Comparison of ENCODE assay signal across 27 cellular contexts in the genomic region with DNA sequence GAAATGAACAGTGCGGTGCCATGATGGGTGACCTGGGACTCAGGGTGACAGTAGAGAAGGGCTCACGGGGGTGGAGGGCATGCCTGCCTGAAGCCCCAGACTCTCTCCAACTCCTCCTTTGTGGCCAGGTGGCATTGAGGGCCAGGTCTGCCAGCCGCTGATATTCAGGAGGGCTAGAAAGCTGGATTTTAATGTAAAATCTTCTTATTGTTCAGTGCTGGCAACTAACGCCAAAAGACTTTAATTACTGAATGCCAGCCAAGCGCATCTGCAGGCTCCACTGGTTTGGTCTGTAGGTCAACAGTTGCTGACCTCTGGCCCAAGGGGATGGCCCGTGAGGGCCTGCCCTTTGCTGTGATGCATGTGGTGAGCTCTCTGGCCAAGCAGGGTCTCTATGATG. TPM values are rescaled to one million over a fixed set of nuclear protein-coding genes. Genes with fewer than 3 reads are reported as not detected.
"Had no signal": no experiment of that assay in that cellular context is flagged by ENCODE, and none has a peak within 500 bp of the region (broad histone marks: within the 10 kb centered on the region; RNA-seq: fewer than 3 reads in every experiment).

No MANE protein-coding gene starts in this region.

- H3K4me3 Mint-ChIP-seq: activated CD4-positive, alpha-beta memory T cell treated with anti-CD3 and anti-CD28 coated beads, Interleukin-2, amount 10 ng/mL, durations not matched to agents 7 days and 5 days; activated CD4-positive, alpha-beta T cell treated with anti-CD3 and anti-CD28 coated beads for 36 hours; activated naive CD4-positive, alpha-beta T cell treated with anti-CD3 and anti-CD28 coated beads, Interleukin-2, amount 10 ng/mL, durations not matched to agents 7 days and 5 days; activated naive CD8-positive, alpha-beta T cell treated with anti-CD3 and anti-CD28 coated beads for 36 hours; activated T-helper 17 cell treated with anti-CD3 and anti-CD28 coated beads, Interleukin-2, amount 50 U/mL, for 72 hours had no signal

- H3K4me1 Mint-ChIP-seq: activated CD4-positive, alpha-beta memory T cell treated with anti-CD3 and anti-CD28 coated beads, Interleukin-2, amount 10 ng/mL, durations not matched to agents 7 days and 5 days; activated CD4-positive, alpha-beta T cell treated with anti-CD3 and anti-CD28 coated beads for 36 hours; activated naive CD4-positive, alpha-beta T cell treated with anti-CD3 and anti-CD28 coated beads, Interleukin-2, amount 10 ng/mL, durations not matched to agents 7 days and 5 days; activated naive CD8-positive, alpha-beta T cell treated with anti-CD3 and anti-CD28 coated beads for 36 hours; activated T-helper 17 cell treated with anti-CD3 and anti-CD28 coated beads, Interleukin-2, amount 50 U/mL, for 72 hours had no signal

- H3K27ac Mint-ChIP-seq: activated CD4-positive, alpha-beta memory T cell treated with anti-CD3 and anti-CD28 coated beads, Interleukin-2, amount 10 ng/mL, durations not matched to agents 7 days and 5 days; activated CD4-positive, alpha-beta T cell treated with anti-CD3 and anti-CD28 coated beads for 36 hours; activated naive CD4-positive, alpha-beta T cell treated with anti-CD3 and anti-CD28 coated beads, Interleukin-2, amount 10 ng/mL, durations not matched to agents 7 days and 5 days; activated naive CD8-positive, alpha-beta T cell treated with anti-CD3 and anti-CD28 coated beads for 36 hours; activated T-helper 17 cell treated with anti-CD3 and anti-CD28 coated beads, Interleukin-2, amount 50 U/mL, for 72 hours had no signal

- H3K9me3 Mint-ChIP-seq: activated CD4-positive, alpha-beta memory T cell treated with anti-CD3 and anti-CD28 coated beads, Interleukin-2, amount 10 ng/mL, durations not matched to agents 7 days and 5 days; activated naive CD4-positive, alpha-beta T cell treated with anti-CD3 and anti-CD28 coated beads, Interleukin-2, amount 10 ng/mL, durations not matched to agents 7 days and 5 days had no signal

- DNase-seq: activated CD4-positive, alpha-beta memory T cell treated with anti-CD3 and anti-CD28 coated beads, Interleukin-2, amount 10 ng/mL, durations not matched to agents 7 days and 5 days; activated CD4-positive, alpha-beta T cell treated with anti-CD3 and anti-CD28 coated beads for 36 hours; activated CD4-positive, alpha-beta T cell treated with anti-CD3 and anti-CD28 coated beads, Interleukin-2, amount 50 U/mL, for 1 hour; activated gamma-delta T cell treated with Interleukin-2 at 50 U/mL for 16 hours; activated naive CD4-positive, alpha-beta T cell treated with anti-CD3 and anti-CD28 coated beads, Interleukin-2, amount 10 ng/mL, durations not matched to agents 7 days and 5 days; activated naive CD8-positive, alpha-beta T cell treated with anti-CD3 and anti-CD28 coated beads for 36 hours; activated T-cell treated with anti-CD3 and anti-CD28 coated beads for 4 hours; activated T-cell treated with anti-CD3 and anti-CD28 coated beads, Interleukin-2, amount 50 U/mL, for 48 hours; brain microvascular endothelial cell; MG63; MV-4-11; NCI-H1105; NCI-H1436; NCI-H187; NCI-H2081; NCI-H526 treated with DMSO at 0.1 percent for 48 hours; NCI-H82; SJCRH30; SK-N-SH had no signal

- ATAC-seq: activated CD4-positive, alpha-beta T cell treated with anti-CD3 and anti-CD28 coated beads for 36 hours; activated T-helper 17 cell treated with anti-CD3 and anti-CD28 coated beads, Interleukin-2, amount 50 U/mL, for 72 hours had no signal

- H3K36me3 Mint-ChIP-seq: activated naive CD4-positive, alpha-beta T cell treated with anti-CD3 and anti-CD28 coated beads, Interleukin-2, amount 10 ng/mL, durations not matched to agents 7 days and 5 days; activated naive CD8-positive, alpha-beta T cell treated with anti-CD3 and anti-CD28 coated beads for 36 hours had no signal

RNA-seq across cellular contexts. Expression of gene MRGPRG, which starts 10.3 kb away (rescaled TPM):
- total RNA-seq: activated CD4-positive, alpha-beta memory T cell treated with anti-CD3 and anti-CD28 coated beads, Interleukin-2, amount 10 ng/mL, durations not matched to agents 7 days and 5 days; activated CD4-positive, alpha-beta T cell treated with anti-CD3 and anti-CD28 coated beads for 36 hours; activated CD8-positive, alpha-beta memory T cell treated with anti-CD3 and anti-CD28 coated beads for 36 hours; activated naive CD8-positive, alpha-beta T cell treated with anti-CD3 and anti-CD28 coated beads for 36 hours; activated T-helper 17 cell treated with anti-CD3 and anti-CD28 coated beads, Interleukin-2, amount 50 U/mL, for 72 hours; cardiac muscle cell; cerebellum; NCI-H460; OCI-LY7; RPMI7951; SJCRH30; T-helper 2 cell treated with Interferon-gamma antibody and Interleukin-4, amounts not matched to agents 100 ng/mL and 5 ng/mL, for 36 hours had no signal

RNA-seq across cellular contexts. Expression of gene MRGPRE, which starts 23.9 kb away (rescaled TPM):
- total RNA-seq: activated CD4-positive, alpha-beta memory T cell treated with anti-CD3 and anti-CD28 coated beads, Interleukin-2, amount 10 ng/mL, durations not matched to agents 7 days and 5 days; activated CD4-positive, alpha-beta T cell treated with anti-CD3 and anti-CD28 coated beads for 36 hours; activated CD8-positive, alpha-beta memory T cell treated with anti-CD3 and anti-CD28 coated beads for 36 hours; activated naive CD8-positive, alpha-beta T cell treated with anti-CD3 and anti-CD28 coated beads for 36 hours; activated T-helper 17 cell treated with anti-CD3 and anti-CD28 coated beads, Interleukin-2, amount 50 U/mL, for 72 hours; cardiac muscle cell; NCI-H460; OCI-LY7; RPMI7951; SJCRH30; T-helper 2 cell treated with Interferon-gamma antibody and Interleukin-4, amounts not matched to agents 100 ng/mL and 5 ng/mL, for 36 hours had no signal
